Comparison of ENCODE assay signal across 22 cellular contexts in genomic region chr5:56377573-56377972, GRCh38.
DNase-seq lines count a peak whose midpoint lies in the region; TF ChIP-seq lines count a peak whose summit lies in the region.
"Had no signal": no experiment of that assay in that cellular context is flagged by ENCODE, and none has a peak within 500 bp of the region (broad histone marks: within the 10 kb centered on the region; RNA-seq: fewer than 3 reads in every experiment).

No MANE protein-coding gene starts in this region.

- H3K4me3 Mint-ChIP-seq in T-helper 2 cell treated with Interferon-gamma antibody and Interleukin-4, amounts not matched to agents 5 μg/mL and 100 μg/mL, for 36 hours, result no peak overlapping the region
- H3K4me3 Mint-ChIP-seq in immature natural killer cell, result no peak overlapping the region
- H3K4me3 Mint-ChIP-seq: B cell; CD4-positive, alpha-beta T cell; CD8-positive, alpha-beta T cell had no signal

- H3K27ac Mint-ChIP-seq in T-helper 2 cell treated with Interferon-gamma antibody and Interleukin-4, amounts not matched to agents 5 μg/mL and 100 μg/mL, for 36 hours, result no peak overlapping the region
- H3K27ac Mint-ChIP-seq in immature natural killer cell, result no peak overlapping the region
- H3K27ac Mint-ChIP-seq: B cell; CD4-positive, alpha-beta T cell; CD8-positive, alpha-beta T cell had no signal

- peaks cover 8% of the 10 kb centered on the region for H3K9me3 Mint-ChIP-seq in T-helper 2 cell treated with Interferon-gamma antibody and Interleukin-4, amounts not matched to agents 5 μg/mL and 100 μg/mL, for 36 hours
- no peaks in the 10 kb centered on the region for H3K9me3 Mint-ChIP-seq in immature natural killer cell
- H3K9me3 Mint-ChIP-seq: CD4-positive, alpha-beta T cell; CD8-positive, alpha-beta T cell had no signal

- no peak for TF ChIP-seq CTCF in choroid plexus epithelial cell (conservative IDR thresholded peaks at IDR 0.05; ENCODE audit: low read depth, low read length)

- H3K36me3 ChIP-seq in adipocyte (ENCODE audit: control insufficient read depth, insufficient read depth, low read length, severe bottlenecking), result no peaks in the 10 kb centered on the region

- H3K4me3 ChIP-seq in adipocyte (ENCODE audit: low read length) (no peak overlapping the region), choroid plexus epithelial cell (ENCODE audit: low read depth, low read length) (no peak overlapping the region)
- H3K4me3 ChIP-seq: A549; BLaER1 treated with 17β-estradiol and CSF1 and Interleukin-3, amounts not matched to agents 10 nM and 100 nM had no signal

- H3K27me3 Mint-ChIP-seq in T-helper 2 cell treated with Interferon-gamma antibody and Interleukin-4, amounts not matched to agents 5 μg/mL and 100 μg/mL, for 36 hours (ENCODE audit: low read depth), result peaks cover 5% of the 10 kb centered on the region
- H3K27me3 Mint-ChIP-seq in immature natural killer cell (ENCODE audit: low read depth in 3 of 3), result peaks cover 0 to 7% (median 2%) of the 10 kb centered on the region in 3 donors
- H3K27me3 Mint-ChIP-seq: B cell; CD4-positive, alpha-beta T cell had no signal

- H3K36me3 Mint-ChIP-seq in T-helper 2 cell treated with Interferon-gamma antibody and Interleukin-4, amounts not matched to agents 5 μg/mL and 100 μg/mL, for 36 hours (ENCODE audit: low read depth), result no peaks in the 10 kb centered on the region
- H3K36me3 Mint-ChIP-seq in immature natural killer cell, result no peaks in the 10 kb centered on the region
- H3K36me3 Mint-ChIP-seq: CD8-positive, alpha-beta T cell had no signal

- peaks cover 9% of the 10 kb centered on the region for H3K9me3 ChIP-seq in adipocyte (ENCODE audit: control insufficient read depth, low read length)
- H3K9me3 ChIP-seq: A549 had no signal

- H3K4me1 ChIP-seq in adipocyte (ENCODE audit: control insufficient read depth, insufficient read depth, low read length), result no peaks in the 10 kb centered on the region
- H3K4me1 ChIP-seq: A549 had no signal

- DNase-seq in EH (ENCODE audit: low read depth) (peak; percentile 27), adipocyte (ENCODE audit: low read depth) (peak; percentile 28), choroid plexus epithelial cell (ENCODE audit: low read depth) (peak; percentile 34), iris pigment epithelial cell (ENCODE audit: low read depth) (peak; percentile 22), NCI-H2107 treated with DMSO at 0.1 percent for 48 hours (lab: John Stamatoyannopoulos, UW; ENCODE audit: unreplicated experiment) (no peak), glomerular visceral epithelial cell (ENCODE audit: extremely low spot score) (no peak), immature natural killer cell (no peak)
- DNase-seq in T-helper 2 cell treated with Interferon-gamma antibody and Interleukin-4, amounts not matched to agents 5 μg/mL and 100 μg/mL, for 36 hours (ENCODE audit: low spot score), result no peak
- DNase-seq: AML-193; Caco-2; Calu3; CD4-positive, alpha-beta T cell; CD8-positive, alpha-beta T cell; DMS 273 treated with DMSO at 0.1 percent for 48 hours; DMS153; DMS53; DMS79; DND-41; GF-D8 had no signal

- peaks cover 2% of the 10 kb centered on the region for H3K27me3 ChIP-seq in adipocyte (replicated peaks; ENCODE audit: control insufficient read depth, insufficient read depth, low read length)
- H3K27me3 ChIP-seq: BLaER1 treated with 17β-estradiol and CSF1 and Interleukin-3, amounts not matched to agents 10 nM and 100 nM had no signal

- H3K4me1 Mint-ChIP-seq in T-helper 2 cell treated with Interferon-gamma antibody and Interleukin-4, amounts not matched to agents 5 μg/mL and 100 μg/mL, for 36 hours (ENCODE audit: low read depth), result peaks cover 3% of the 10 kb centered on the region
- no peaks in the 10 kb centered on the region for H3K4me1 Mint-ChIP-seq in immature natural killer cell
- H3K4me1 Mint-ChIP-seq: B cell had no signal

- H3K9ac ChIP-seq in adipocyte (ENCODE audit: low read length), result no peak overlapping the region
- H3K9ac ChIP-seq: BLaER1 treated with 17β-estradiol and CSF1 and Interleukin-3, amounts not matched to agents 10 nM and 100 nM had no signal

Comparison
In these comparisons a context has a peak if more than half of its experiments do, and no peak if none do; other contexts are left out.
1. DNase-seq: peak in EH (single experiment), adipocyte (single experiment), choroid plexus epithelial cell (single experiment) and iris pigment epithelial cell (single experiment); none in T-helper 2 cell treated with Interferon-gamma antibody and Interleukin-4, amounts not matched to agents 5 μg/mL and 100 μg/mL, for 36 hours (single experiment), NCI-H2107 treated with DMSO at 0.1 percent for 48 hours (single experiment), glomerular visceral epithelial cell (single experiment) and immature natural killer cell (0 of 3).